Comparison of ENCODE assay signal across 9 cellular contexts in the genomic region with DNA sequence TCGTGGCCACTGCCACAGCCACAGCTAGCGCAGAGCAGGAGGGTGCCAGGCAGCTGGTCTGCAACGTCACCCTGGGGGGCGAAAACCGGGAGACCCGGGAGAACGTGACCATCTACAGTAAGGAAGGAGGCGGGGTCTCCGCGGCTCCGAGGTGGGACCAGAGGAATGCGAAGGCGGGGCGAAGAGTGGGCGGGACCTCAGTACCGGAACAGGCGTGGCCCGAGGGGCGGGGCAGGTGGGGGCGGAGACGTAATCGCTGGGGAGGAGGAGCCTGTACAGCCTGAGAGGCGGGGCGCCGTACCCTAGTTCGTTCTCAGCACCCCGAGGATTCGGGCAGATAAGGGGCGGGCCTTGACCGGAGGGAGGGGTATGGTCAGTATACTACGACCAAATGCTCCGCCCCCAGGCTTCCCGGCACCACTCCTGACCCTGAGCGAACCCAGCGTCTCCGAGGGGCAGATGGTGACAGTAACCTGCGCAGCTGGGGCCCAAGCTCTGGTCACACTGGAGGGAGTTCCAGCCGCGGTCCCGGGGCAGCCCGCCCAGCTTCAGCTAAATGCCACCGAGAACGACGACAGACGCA. TPM values are rescaled to one million over a fixed set of nuclear protein-coding genes. Genes with fewer than 3 reads are reported as not detected.
A peak's percentile ranks its signal among the peaks of the same experiment; 100 is the strongest.
DNase-seq lines count a peak whose midpoint lies in the region; ATAC-seq and TF ChIP-seq lines count a peak whose summit lies in the region.
"Had no signal": no experiment of that assay in that cellular context is flagged by ENCODE, and none has a peak within 500 bp of the region (broad histone marks: within the 10 kb centered on the region; RNA-seq: fewer than 3 reads in every experiment).

No MANE protein-coding gene starts in this region.

- H3K4me3 ChIP-seq in gastrocnemius medialis: peak overlapping the region; percentile 40 to 65 (median 46)

- TF ChIP-seq CTCF in gastrocnemius medialis (IDR thresholded peaks at IDR 0.05 in 4 of 5, conservative IDR thresholded peaks at IDR 0.05 in 1 of 5): no peak

- intact Hi-C loops in gastrocnemius medialis (cut with DNase I; ENCODE audit: low total_unique reads): no loop called here

- peaks cover 29 to 49% of the 10 kb centered on the region in 2 donors for H3K4me1 ChIP-seq in gastrocnemius medialis

- peak; percentile 39 for ATAC-seq in GM18517 (IDR thresholded peaks at IDR 0.05; ENCODE audit: unreplicated experiment)
- peak; percentile 53 for ATAC-seq in HG03521 (IDR thresholded peaks at IDR 0.05; ENCODE audit: unreplicated experiment)
- ATAC-seq in gastrocnemius medialis: peak; percentile 53 to 56
- ATAC-seq in GM18870 (IDR thresholded peaks at IDR 0.05; ENCODE audit: unreplicated experiment): no peak

- H3K36me3 ChIP-seq in gastrocnemius medialis: no peaks in the 10 kb centered on the region

- no peaks in the 10 kb centered on the region for H3K9me3 ChIP-seq in gastrocnemius medialis

- no peak for TF ChIP-seq POLR2A in gastrocnemius medialis (IDR thresholded peaks at IDR 0.05)

- no peak overlapping the region for H3K27ac ChIP-seq in gastrocnemius medialis
- H3K27ac ChIP-seq: epithelial cell of prostate had no signal

- H3K27me3 ChIP-seq in gastrocnemius medialis: peaks cover 95 to 99% (median 98%) of the 10 kb centered on the region in 3 donors

- in situ Hi-C loops in gastrocnemius medialis (cut with MboI; ENCODE audit: low sequenced_read_pairs in 4 of 4): no loop called here

- peak; percentile 74 for DNase-seq in SW480 (ENCODE audit: low spot score)
- peak; percentile 55 for DNase-seq in amniotic stem cell (lab: John Stamatoyannopoulos, UW)
- DNase-seq in hepatic stellate cell (ENCODE audit: low spot score): peak; percentile 90
- DNase-seq in gastrocnemius medialis: peak; percentile 47 to 56
- no peak for DNase-seq in NCI-H2171 treated with DMSO at 0.1 percent for 48 hours (lab: John Stamatoyannopoulos, UW)

RNA-seq across cellular contexts. Expression of gene ICAM5, which starts 2.5 kb away (rescaled TPM):
- not detected for total RNA-seq in gastrocnemius medialis

RNA-seq across cellular contexts. Expression of gene ICAM4, which starts 5.5 kb away (rescaled TPM):
- not detected for total RNA-seq in gastrocnemius medialis

RNA-seq across cellular contexts. Expression of gene ZGLP1, which starts 17.3 kb away (rescaled TPM):
- total RNA-seq in gastrocnemius medialis: 1 to 10 TPM in 1 of 4 donors, under 1 TPM in 1, not detected in 2; 0.80 to 3.1 TPM

RNA-seq across cellular contexts. Expression of gene ICAM1, which starts 21.4 kb away (rescaled TPM):
- 10 to 100 TPM in 1 of 4 donors, 1 to 10 TPM in 3; 5.0 to 10.5 (median 7.7) TPM for total RNA-seq in gastrocnemius medialis

RNA-seq across cellular contexts. Expression of gene FDX2, which starts 23.5 kb away (rescaled TPM):
- 10 to 100 TPM in 3 of 4 donors, 1 to 10 TPM in 1; 9.1 to 32.0 (median 21.9) TPM for total RNA-seq in gastrocnemius medialis
